In the genomic region with DNA sequence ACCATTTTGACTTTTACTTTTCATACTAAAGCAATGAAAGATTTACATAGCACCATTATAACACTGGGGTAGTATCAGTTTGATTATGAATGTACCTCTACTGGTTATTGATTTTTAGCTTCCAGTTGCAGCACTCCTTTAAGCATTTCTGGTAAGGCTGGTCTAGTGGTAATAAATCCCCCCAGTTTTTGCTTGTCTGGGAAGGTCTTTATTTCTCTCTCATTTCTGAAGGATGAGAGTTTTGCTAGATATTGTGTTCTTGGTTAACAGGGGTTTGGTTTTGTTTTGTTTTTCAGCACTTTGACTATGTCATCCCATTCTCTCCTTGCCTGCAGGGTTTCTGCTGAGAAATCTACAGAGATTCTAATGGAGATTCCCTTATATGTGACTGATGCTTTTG, we compare ENCODE assay signal across 36 cellular contexts. TPM values are rescaled to one million over a fixed set of nuclear protein-coding genes. Genes with fewer than 3 reads are reported as not detected.
"Had no signal": no experiment of that assay in that cellular context is flagged by ENCODE, and none has a peak within 500 bp of the region (broad histone marks: within the 10 kb centered on the region; RNA-seq: fewer than 3 reads in every experiment).

No MANE protein-coding gene starts in this region.

- H3K4me2 ChIP-seq: KMS-11 had no signal

- H3K4me3 ChIP-seq: MG63 had no signal

- H3K27ac ChIP-seq: KMS-11 had no signal

- H3K9me3 ChIP-seq: MG63 had no signal

- H3K9ac ChIP-seq: KMS-11 had no signal

- DNase-seq: Karpas-422, Kasumi-1, MG63, MM.1S, MV-4-11, NCI-H1092, NCI-H1092 treated with DMSO at 0.1 percent for 48 hours, NCI-H1105, NCI-H1105 treated with DMSO at 0.1 percent for 48 hours, NCI-H1417, NCI-H1417 treated with DMSO at 0.1 percent for 48 hours, NCI-H1436, NCI-H1436 treated with DMSO at 0.1 percent for 48 hours, NCI-H146, NCI-H1694, NCI-H1694 treated with DMSO at 0.1 percent for 48 hours, NCI-H187, NCI-H187 treated with DMSO at 0.1 percent for 48 hours, NCI-H1930, NCI-H2029, NCI-H2029 treated with DMSO at 0.1 percent for 48 hours, NCI-H2081, NCI-H2081 treated with DMSO at 0.1 percent for 48 hours, NCI-H2107, NCI-H2171, NCI-H2171 treated with DMSO at 0.1 percent for 48 hours, NCI-H2227 treated with DMSO at 0.1 percent for 48 hours, NCI-H226, NCI-H345, NCI-H446, NCI-H446 treated with DMSO at 0.1 percent for 48 hours, NCI-H510A, NCI-H510A treated with DMSO at 0.1 percent for 48 hours, NCI-H524 had no signal

- H3K36me3 ChIP-seq: MG63 had no signal

RNA-seq across cellular contexts. Expression of gene IGFBPL1, which starts 26.9 kb away (rescaled TPM):
- total RNA-seq: MCF 10A had no signal
